ENCODE assay signal across 18 cellular contexts in the genomic region with DNA sequence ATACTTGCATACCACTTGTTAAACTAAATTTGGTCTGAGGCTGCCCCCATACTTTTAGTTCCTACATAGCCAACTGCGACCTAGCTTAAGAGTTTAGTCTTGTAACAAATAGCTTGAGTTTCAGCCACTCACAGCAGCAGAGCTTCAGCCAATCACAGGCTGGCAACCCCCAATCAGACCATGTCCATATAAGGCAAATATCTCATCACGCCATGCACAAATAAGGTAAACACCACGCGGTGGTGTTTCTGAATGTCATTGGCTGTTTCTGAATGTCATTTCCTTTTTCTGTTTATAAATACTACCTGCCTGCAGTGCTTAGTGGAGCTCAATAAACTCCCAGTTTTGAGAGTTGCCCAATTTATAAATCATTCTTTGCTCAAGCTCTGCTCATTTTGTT.
DNase-seq lines count a peak whose midpoint lies in the region; ATAC-seq and TF ChIP-seq lines count a peak whose summit lies in the region.
"Had no signal": no experiment of that assay in that cellular context is flagged by ENCODE, and none has a peak within 500 bp of the region (broad histone marks: within the 10 kb centered on the region; RNA-seq: fewer than 3 reads in every experiment).

No MANE protein-coding gene starts in this region.

- peak; percentile 72 for ATAC-seq in WTC11
- ATAC-seq: Panc1 had no signal

- TF ChIP-seq CTCF in WTC11 (IDR thresholded peaks at IDR 0.05) = no peak
- no peak for TF ChIP-seq CTCF in mesothelial cell of epicardium (IDR thresholded peaks at IDR 0.05; ENCODE audit: unreplicated experiment)

- H3K27ac Mint-ChIP-seq in WTC11 = no peak overlapping the region
- no peak overlapping the region for H3K27ac Mint-ChIP-seq in mesothelial cell of epicardium
- H3K27ac Mint-ChIP-seq: CD14-positive monocyte had no signal

- no peak overlapping the region for H3K4me3 Mint-ChIP-seq in WTC11
- H3K4me3 Mint-ChIP-seq in mesothelial cell of epicardium = no peak overlapping the region
- H3K4me3 Mint-ChIP-seq: CD14-positive monocyte had no signal

- CTCF ChIA-PET in WTC11 (lab: Charles Lee) = no interaction called here

- H3K36me3 Mint-ChIP-seq in WTC11 = no peaks in the 10 kb centered on the region
- H3K36me3 Mint-ChIP-seq in mesothelial cell of epicardium = no peaks in the 10 kb centered on the region
- H3K36me3 Mint-ChIP-seq: CD14-positive monocyte had no signal

- POLR2A ChIA-PET in WTC11 (lab: Charles Lee) = no interaction called here

- H3K9me3 Mint-ChIP-seq in WTC11 (peaks cover 23% of the 10 kb centered on the region), mesothelial cell of epicardium (peaks cover 18% of the 10 kb centered on the region)

- H3K4me1 Mint-ChIP-seq in WTC11 = no peaks in the 10 kb centered on the region
- no peaks in the 10 kb centered on the region for H3K4me1 Mint-ChIP-seq in mesothelial cell of epicardium
- H3K4me1 Mint-ChIP-seq: CD14-positive monocyte had no signal

- DNase-seq in NCI-H1436 (lab: John Stamatoyannopoulos, UW) (peak; percentile 1), NCI-H1436 treated with DMSO at 0.1 percent for 48 hours (lab: John Stamatoyannopoulos, UW) (no peak), NAMALWA (ENCODE audit: low spot score) (peak; percentile 25), WTC11 (ENCODE audit: low spot score) (no peak), mesothelial cell of epicardium (ENCODE audit: low spot score in 2 of 2, unreplicated experiment in 2 of 2) (no peak), epidermal melanocyte (ENCODE audit: insufficient read length, low spot score) (no peak), GF-D8 (lab: John Stamatoyannopoulos, UW) (no peak)
- DNase-seq: DND-41; H7; NCI-H1105 treated with DMSO at 0.1 percent for 48 hours; NCI-H1694 treated with DMSO at 0.1 percent for 48 hours; NCI-H2081 treated with DMSO at 0.1 percent for 48 hours; NK-92 treated with Interleukin-12 subunit alpha and Interleukin-12 subunit beta, amount 100 ng/mL, for 24 hours; SIG-M5; SK-N-SH; T-helper 2 cell had no signal

- H3K27me3 Mint-ChIP-seq in WTC11 (ENCODE audit: low read depth) = no peaks in the 10 kb centered on the region
- H3K27me3 Mint-ChIP-seq in mesothelial cell of epicardium (ENCODE audit: low read depth) = no peaks in the 10 kb centered on the region

TF ChIP-seq in WTC11, 78 proteins besides CTCF, POLR2A, EP300 and RAD21 (continues in another document):
- no peak for TF ChIP-seq FOXJ3 (CRISPR knock-in tag; IDR thresholded peaks at IDR 0.05; ENCODE audit: borderline replicate concordance)
- no peak for TF ChIP-seq SOX15 (CRISPR knock-in tag; IDR thresholded peaks at IDR 0.05)
- no peak for TF ChIP-seq ZNF425 (CRISPR knock-in tag; conservative IDR thresholded peaks at IDR 0.05)
- TF ChIP-seq CREB1 (CRISPR knock-in tag; IDR thresholded peaks at IDR 0.05) = no peak
- TF ChIP-seq PREB (CRISPR knock-in tag; IDR thresholded peaks at IDR 0.05; ENCODE audit: borderline replicate concordance) = no peak
- no peak for TF ChIP-seq NR2C2 (CRISPR knock-in tag; IDR thresholded peaks at IDR 0.05)
- no peak for TF ChIP-seq TEAD1 (CRISPR knock-in tag; IDR thresholded peaks at IDR 0.05)
- TF ChIP-seq, protein P1, sequence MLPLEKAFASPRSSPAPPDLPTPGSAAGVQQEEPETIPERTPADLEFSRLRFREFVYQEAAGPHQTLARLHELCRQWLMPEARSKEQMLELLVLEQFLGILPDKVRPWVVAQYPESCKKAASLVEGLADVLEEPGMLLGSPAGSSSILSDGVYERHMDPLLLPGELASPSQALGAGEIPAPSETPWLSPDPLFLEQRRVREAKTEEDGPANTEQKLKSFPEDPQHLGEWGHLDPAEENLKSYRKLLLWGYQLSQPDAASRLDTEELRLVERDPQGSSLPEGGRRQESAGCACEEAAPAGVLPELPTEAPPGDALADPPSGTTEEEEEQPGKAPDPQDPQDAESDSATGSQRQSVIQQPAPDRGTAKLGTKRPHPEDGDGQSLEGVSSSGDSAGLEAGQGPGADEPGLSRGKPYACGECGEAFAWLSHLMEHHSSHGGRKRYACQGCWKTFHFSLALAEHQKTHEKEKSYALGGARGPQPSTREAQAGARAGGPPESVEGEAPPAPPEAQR (CRISPR knock-in tag; IDR thresholded peaks at IDR 0.05) = no peak
- TF ChIP-seq ARID4B (CRISPR knock-in tag; IDR thresholded peaks at IDR 0.05; ENCODE audit: borderline replicate concordance) = no peak
- TF ChIP-seq TEAD4 (CRISPR knock-in tag; IDR thresholded peaks at IDR 0.05) = no peak
- TF ChIP-seq, protein P2, sequence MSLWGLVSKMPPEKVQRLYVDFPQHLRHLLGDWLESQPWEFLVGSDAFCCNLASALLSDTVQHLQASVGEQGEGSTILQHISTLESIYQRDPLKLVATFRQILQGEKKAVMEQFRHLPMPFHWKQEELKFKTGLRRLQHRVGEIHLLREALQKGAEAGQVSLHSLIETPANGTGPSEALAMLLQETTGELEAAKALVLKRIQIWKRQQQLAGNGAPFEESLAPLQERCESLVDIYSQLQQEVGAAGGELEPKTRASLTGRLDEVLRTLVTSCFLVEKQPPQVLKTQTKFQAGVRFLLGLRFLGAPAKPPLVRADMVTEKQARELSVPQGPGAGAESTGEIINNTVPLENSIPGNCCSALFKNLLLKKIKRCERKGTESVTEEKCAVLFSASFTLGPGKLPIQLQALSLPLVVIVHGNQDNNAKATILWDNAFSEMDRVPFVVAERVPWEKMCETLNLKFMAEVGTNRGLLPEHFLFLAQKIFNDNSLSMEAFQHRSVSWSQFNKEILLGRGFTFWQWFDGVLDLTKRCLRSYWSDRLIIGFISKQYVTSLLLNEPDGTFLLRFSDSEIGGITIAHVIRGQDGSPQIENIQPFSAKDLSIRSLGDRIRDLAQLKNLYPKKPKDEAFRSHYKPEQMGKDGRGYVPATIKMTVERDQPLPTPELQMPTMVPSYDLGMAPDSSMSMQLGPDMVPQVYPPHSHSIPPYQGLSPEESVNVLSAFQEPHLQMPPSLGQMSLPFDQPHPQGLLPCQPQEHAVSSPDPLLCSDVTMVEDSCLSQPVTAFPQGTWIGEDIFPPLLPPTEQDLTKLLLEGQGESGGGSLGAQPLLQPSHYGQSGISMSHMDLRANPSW (CRISPR knock-in tag; conservative IDR thresholded peaks at IDR 0.05; ENCODE audit: low read depth) = no peak

Comparison
In these comparisons a context has a peak if more than half of its experiments do, and no peak if none do; other contexts are left out.
1. DNase-seq: peak in NCI-H1436 (single experiment) and NAMALWA (single experiment); none in NCI-H1436 treated with DMSO at 0.1 percent for 48 hours (single experiment), WTC11 (single experiment), mesothelial cell of epicardium (0 of 2), epidermal melanocyte (single experiment) and GF-D8 (single experiment).